8 cellular contexts compared by ENCODE assay signal in genomic region chr4:78720994-78721677, GRCh38. TPM values are rescaled to one million over a fixed set of nuclear protein-coding genes. Genes with fewer than 3 reads are reported as not detected.
A peak's percentile ranks its signal among the peaks of the same experiment; 100 is the strongest.
DNase-seq lines count a peak whose midpoint lies in the region; ATAC-seq lines count a peak whose summit lies in the region.

No MANE protein-coding gene starts in this region.

- ATAC-seq in Right ventricle myocardium superior (ENCODE audit: poor library complexity): peak; percentile 81
- peak; percentile 82 for ATAC-seq in HG03565 (IDR thresholded peaks at IDR 0.05; ENCODE audit: unreplicated experiment)
- ATAC-seq in activated naive CD8-positive, alpha-beta T cell treated with anti-CD3 and anti-CD28 coated beads, Interleukin-2, amount 10 ng/mL, durations not matched to agents 7 days and 5 days (ENCODE audit: low read depth): peak; percentile 97

- H3K4me1 Mint-ChIP-seq in activated naive CD8-positive, alpha-beta T cell treated with anti-CD3 and anti-CD28 coated beads, Interleukin-2, amount 10 ng/mL, durations not matched to agents 7 days and 5 days: peaks cover 15% of the 10 kb centered on the region

- no peaks in the 10 kb centered on the region for H3K36me3 Mint-ChIP-seq in activated naive CD8-positive, alpha-beta T cell treated with anti-CD3 and anti-CD28 coated beads, Interleukin-2, amount 10 ng/mL, durations not matched to agents 7 days and 5 days

- H3K4me3 Mint-ChIP-seq in activated naive CD8-positive, alpha-beta T cell treated with anti-CD3 and anti-CD28 coated beads, Interleukin-2, amount 10 ng/mL, durations not matched to agents 7 days and 5 days: peak overlapping the region; percentile 58

- POLR2A ChIA-PET in activated naive CD8-positive, alpha-beta T cell treated with anti-CD3 and anti-CD28 coated beads, Interleukin-2, amount 10 ng/mL, durations not matched to agents 7 days and 5 days (lab: Charles Lee): interaction anchor here (1.5 kb wide), 1 partner anchor 56 kb away, joined by 4 read pairs; no protein-coding TSS in a partner anchor

- DNase-seq in Right ventricle myocardium superior (no peak), cardiac septum (ENCODE audit: low spot score) (no peak), GM19240 (ENCODE audit: insufficient read length, low spot score) (no peak), HuH-7.5 (ENCODE audit: low spot score) (no peak), SIG-M5 (lab: John Stamatoyannopoulos, UW) (no peak)
- peak; percentile 42 for DNase-seq in activated naive CD8-positive, alpha-beta T cell treated with anti-CD3 and anti-CD28 coated beads, Interleukin-2, amount 10 ng/mL, durations not matched to agents 7 days and 5 days
- peak; percentile 41 for DNase-seq in stimulated activated CD4-positive, alpha-beta T cell treated with anti-CD3 and anti-CD28 coated beads, Interleukin-1b, Interleukin-23, amount 100 ng/mL, for 48 hours

- no peaks in the 10 kb centered on the region for H3K27me3 Mint-ChIP-seq in activated naive CD8-positive, alpha-beta T cell treated with anti-CD3 and anti-CD28 coated beads, Interleukin-2, amount 10 ng/mL, durations not matched to agents 7 days and 5 days

- peak overlapping the region; percentile 81 for H3K27ac Mint-ChIP-seq in activated naive CD8-positive, alpha-beta T cell treated with anti-CD3 and anti-CD28 coated beads, Interleukin-2, amount 10 ng/mL, durations not matched to agents 7 days and 5 days

- intact Hi-C loops in Right ventricle myocardium superior (cut with DNase I): no loop called here
- intact Hi-C loops in cardiac septum (cut with DNase I): loop anchor here (5.0 kb wide), 1 partner anchor 69 kb away; no protein-coding TSS in a partner anchor

- H3K9me3 Mint-ChIP-seq in activated naive CD8-positive, alpha-beta T cell treated with anti-CD3 and anti-CD28 coated beads, Interleukin-2, amount 10 ng/mL, durations not matched to agents 7 days and 5 days: no peaks in the 10 kb centered on the region

RNA-seq across cellular contexts. Expression of gene BMP2K, which starts 55.0 kb away (rescaled TPM):
- total RNA-seq in Right ventricle myocardium superior: 25.1 TPM
- total RNA-seq in cardiac septum: 37.6 TPM
- total RNA-seq in activated naive CD8-positive, alpha-beta T cell treated with anti-CD3 and anti-CD28 coated beads, Interleukin-2, amount 10 ng/mL, durations not matched to agents 7 days and 5 days: 10 to 100 TPM; 22.6 to 25.1 TPM

Comparison
In these comparisons a context has a peak if more than half of its experiments do, and no peak if none do; other contexts are left out.
1. DNase-seq: peak in activated naive CD8-positive, alpha-beta T cell treated with anti-CD3 and anti-CD28 coated beads, Interleukin-2, amount 10 ng/mL, durations not matched to agents 7 days and 5 days (single experiment) and stimulated activated CD4-positive, alpha-beta T cell treated with anti-CD3 and anti-CD28 coated beads, Interleukin-1b, Interleukin-23, amount 100 ng/mL, for 48 hours (single experiment); none in Right ventricle myocardium superior (single experiment), cardiac septum (single experiment), GM19240 (single experiment), HuH-7.5 (single experiment) and SIG-M5 (single experiment).
2. Peak in every context shown above with its lines, with median percentiles within 50 percentile points of each other: ATAC-seq.